8 cellular contexts compared by ENCODE assay signal in the genomic region with DNA sequence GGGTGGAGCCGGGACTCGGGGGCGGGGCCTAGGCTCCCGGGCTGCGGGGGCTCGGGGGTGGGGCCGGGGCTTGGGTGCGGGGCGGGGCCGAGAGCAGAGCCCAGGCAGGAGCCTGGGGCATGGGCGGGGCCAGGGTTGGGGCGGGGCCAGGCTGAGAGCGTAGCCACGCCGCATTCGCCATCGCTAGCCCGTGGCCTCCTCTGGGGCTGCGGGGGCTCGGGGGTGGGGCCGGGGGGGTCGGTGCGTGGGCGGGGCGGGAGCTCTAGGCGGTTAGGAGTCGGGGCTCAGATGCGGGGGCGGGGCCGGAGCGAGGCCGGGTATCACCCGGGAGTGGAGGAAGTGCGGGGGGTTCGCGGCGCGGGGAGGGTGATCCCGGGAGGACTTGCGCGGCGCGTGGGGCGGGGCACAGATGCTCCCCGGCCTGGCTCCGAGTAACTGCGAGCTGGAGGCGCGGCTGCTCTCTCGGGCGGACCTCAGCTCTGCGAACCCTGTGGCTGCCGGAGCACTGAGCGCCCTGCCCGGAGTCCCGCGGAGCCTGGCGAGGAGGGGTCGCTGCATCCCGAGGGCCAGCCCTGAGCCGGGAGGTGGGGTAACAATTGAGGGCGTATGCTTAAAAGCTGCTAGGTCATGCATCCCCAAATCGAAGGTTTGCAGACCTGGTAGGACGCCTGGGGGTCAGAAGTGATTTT. TPM values are rescaled to one million over a fixed set of nuclear protein-coding genes. Genes with fewer than 3 reads are reported as not detected.
DNase-seq lines count a peak whose midpoint lies in the region; ATAC-seq, FAIRE-seq and TF ChIP-seq lines count a peak whose summit lies in the region.

No MANE protein-coding gene starts in this region.

- peak overlapping the region; percentile 85 for H3K4me3 Mint-ChIP-seq in dendritic cell treated with granulocyte-macrophage colony-stimulating factor and Interleukin-4, amounts not matched to agents 40 ng/mL and 50 ng/mL, for 4 days

- peak overlapping the region; percentile 20 for H3K27ac ChIP-seq in HepG2 (ENCODE audit: extremely low read length, insufficient read depth, low read length)

- TF ChIP-seq EP300 in HepG2 (IDR thresholded peaks at IDR 0.05; ENCODE audit: low read depth in 2 of 2, low read length in 2 of 2) (no peak), HepG2 (CRISPR knock-in tag; IDR thresholded peaks at IDR 0.05; ENCODE audit: borderline replicate concordance) (no peak)

- peaks cover 22% of the 10 kb centered on the region for H3K4me1 Mint-ChIP-seq in dendritic cell treated with granulocyte-macrophage colony-stimulating factor and Interleukin-4, amounts not matched to agents 40 ng/mL and 50 ng/mL, for 4 days (ENCODE audit: low read depth)

- H3K27me3 ChIP-seq in HepG2 (ENCODE audit: control insufficient read depth in 1 of 2, insufficient read depth in 2 of 2, low read length in 2 of 2), result no peaks in the 10 kb centered on the region; a peak in 1 of 5 replicates

- no peak for TF ChIP-seq RAD21 in HepG2 (CRISPR knock-in tag; IDR thresholded peaks at IDR 0.05)

- FAIRE-seq in HepG2 (lab: Jason Lieb, UNC), result no peak

- 2% methylated on average over 28 of the region's 64 CpGs for WGBS in HepG2 (ENCODE audit: low lambda C conversion rate)

- intact Hi-C loops in dendritic cell treated with granulocyte-macrophage colony-stimulating factor and Interleukin-4, amounts not matched to agents 40 ng/mL and 50 ng/mL, for 4 days (cut with micrococcal nuclease), result loop anchor here (1.0 to 5.0 kb wide), 2 partner anchors 115 to 641 kb away; a partner anchor contains a TSS
- intact Hi-C loops in HepG2 (cut with micrococcal nuclease; ENCODE audit: unreplicated experiment), result loop anchor here (1.0 to 2.0 kb wide), 2 partner anchors 10 to 115 kb away; a partner anchor contains a TSS

- H3K27ac Mint-ChIP-seq in dendritic cell treated with granulocyte-macrophage colony-stimulating factor and Interleukin-4, amounts not matched to agents 40 ng/mL and 50 ng/mL, for 4 days, result peak overlapping the region; percentile 93

- in situ Hi-C loops in HepG2 (cut with HindIII; ENCODE audit: extremely low pct_ligation_motif_present, low pct_unique_long_range_greater_than_20kb), result no loop called here

- no peaks in the 10 kb centered on the region for H4K20me1 ChIP-seq in HepG2 (ENCODE audit: insufficient read depth, low read length)

- CTCF ChIA-PET in HepG2 (lab: Yijun Ruan, JAX; ENCODE audit: low intra/inter-chr PET ratio, low total read pairs), result no interaction called here

- peak overlapping the region; percentile 61 for H3K9ac ChIP-seq in HepG2 (ENCODE audit: insufficient read depth, low read depth, low read length)

- peak; percentile 60 to 100 (median 97) for DNase-seq in C1 segment of cervical spinal cord (lab: John Stamatoyannopoulos, UW)
- peak; percentile 95 for DNase-seq in NCI-H748 (lab: John Stamatoyannopoulos, UW; ENCODE audit: unreplicated experiment)
- DNase-seq in activated CD4-positive, alpha-beta T cell treated with anti-CD3 and anti-CD28 coated beads, Interleukin-2, amount 50 U/mL, for 4 hours, result peak; percentile 94 to 95
- DNase-seq in HepG2 (ENCODE audit: low spot score), result peak; percentile 85
- DNase-seq in stimulated activated CD4-positive, alpha-beta T cell treated with anti-CD3 and anti-CD28 coated beads, Interleukin-2, amount 100 ng/mL, for 4 hours (ENCODE audit: low read depth), result peak; percentile 93

- H3K4me2 ChIP-seq in HepG2 (ENCODE audit: low read depth, low read length), result peak overlapping the region; percentile 95

- peak overlapping the region; percentile 66 to 86 (median 81) for H3K4me3 ChIP-seq in HepG2 (replicated peaks in 1 of 3; ENCODE audit: insufficient read depth in 1 of 3, low read depth in 2 of 3, low read length in 3 of 3)

- H3K9me3 Mint-ChIP-seq in dendritic cell treated with granulocyte-macrophage colony-stimulating factor and Interleukin-4, amounts not matched to agents 40 ng/mL and 50 ng/mL, for 4 days, result no peaks in the 10 kb centered on the region

- peaks cover 4 to 16% of the 10 kb centered on the region in 2 experiments for H3K36me3 ChIP-seq in HepG2 (replicated peaks in 1 of 2; ENCODE audit: control insufficient read depth in 1 of 2, insufficient read depth in 2 of 2, low read length in 2 of 2)

- peaks cover 26% of the 10 kb centered on the region for H3K36me3 Mint-ChIP-seq in dendritic cell treated with granulocyte-macrophage colony-stimulating factor and Interleukin-4, amounts not matched to agents 40 ng/mL and 50 ng/mL, for 4 days (ENCODE audit: low read depth)

- H3K4me1 ChIP-seq in HepG2 (ENCODE audit: insufficient read depth, low read length), result peaks cover 44% of the 10 kb centered on the region

- TF ChIP-seq CTCF in HepG2 (CRISPR knock-in tag; IDR thresholded peaks at IDR 0.05), result peak; percentile 43

- POLR2A ChIA-PET in HepG2 (lab: Yijun Ruan, JAX), result interaction anchor here (0.5 to 2.5 kb wide), 15 partner anchors 9 to 1072 kb away, joined by 3 to 37 read pairs (median 4); a partner anchor contains a TSS

- H3K9me3 ChIP-seq in HepG2 (ENCODE audit: low read length), result no peaks in the 10 kb centered on the region

- no TSS peak for BruUV-seq in HepG2 (replicated peaks; lab: Mats Ljungman, UMichigan)

- H3K27me3 Mint-ChIP-seq in dendritic cell treated with granulocyte-macrophage colony-stimulating factor and Interleukin-4, amounts not matched to agents 40 ng/mL and 50 ng/mL, for 4 days, result peaks cover 4% of the 10 kb centered on the region

- ATAC-seq in GM19372 (IDR thresholded peaks at IDR 0.05; ENCODE audit: low read depth, unreplicated experiment) (peak; percentile 60), HG03520 (IDR thresholded peaks at IDR 0.05; ENCODE audit: unreplicated experiment) (peak; percentile 60), HepG2 (peak; percentile 86)

- TF ChIP-seq POLR2A in HepG2 (IDR thresholded peaks at IDR 0.05; ENCODE audit: insufficient read depth in 1 of 2, low read depth in 2 of 2, low read length in 2 of 2), result peak; percentile 29 to 75; a peak in 2 of 4 replicates

- H3K79me2 ChIP-seq in HepG2 (ENCODE audit: insufficient read depth, low read length), result peaks cover 39% of the 10 kb centered on the region

- H2AFZ ChIP-seq in HepG2 (ENCODE audit: low read length), result peak overlapping the region; percentile 55

TF ChIP-seq in HepG2, 621 proteins besides CTCF, POLR2A, EP300 and RAD21 (continues in another document):
- TF ChIP-seq MAFF (IDR thresholded peaks at IDR 0.05; ENCODE audit: low read depth, low read length), result no peak

RNA-seq across cellular contexts. Expression of a gene that starts 0.4 kb away (rescaled TPM):
- 228 and 337 TPM in 2 replicates for total RNA-seq in HepG2 (2016; rRNA removed; fragmentation: Illumina TruSeq; extraction: Trizol)
- 142 and 170 TPM in 2 replicates for total RNA-seq in HepG2 (2016; cell fraction: cytosol; rRNA removed; fragmentation: Illumina TruSeq; extraction: Trizol; ENCODE audit: low read depth)
- 226 and 334 TPM in 2 replicates for total RNA-seq in HepG2 (2016; cell fraction: insoluble cytoplasmic fraction; rRNA removed; fragmentation: Illumina TruSeq; extraction: Trizol)
- 239 and 268 TPM in 2 replicates for total RNA-seq in HepG2 (2016; cell fraction: membrane; rRNA removed; fragmentation: Illumina TruSeq; extraction: Trizol)
- 94.6 and 110 TPM in 2 replicates for total RNA-seq in HepG2 (2016; cell fraction: nucleus; rRNA removed; fragmentation: Illumina TruSeq; extraction: Trizol)
- polyA plus RNA-seq in HepG2 (2011; rRNA removed), result 78.5 and 80.2 TPM in 2 replicates
- polyA plus RNA-seq in HepG2 (2011; cell fraction: cytosol; rRNA removed), result 78.1 and 113 TPM in 2 replicates
- polyA plus RNA-seq in HepG2 (2011; cell fraction: nucleus; rRNA removed), result 59.3 and 69.8 TPM in 2 replicates
- 166 and 277 TPM in 2 replicates for polyA plus RNA-seq in HepG2 (2012)
- polyA plus RNA-seq in HepG2 (2016; cell fraction: cytosol; fragmentation: Illumina TruSeq; extraction: Trizol; ENCODE audit: low read depth), result 173 and 229 TPM in 2 replicates
- polyA plus RNA-seq in HepG2 (2016; cell fraction: insoluble cytoplasmic fraction; fragmentation: Illumina TruSeq; extraction: Trizol; ENCODE audit: low read depth), result 354 and 362 TPM in 2 replicates
- 225 and 255 TPM in 2 replicates for polyA plus RNA-seq in HepG2 (2016; cell fraction: membrane; fragmentation: Illumina TruSeq; extraction: Trizol; ENCODE audit: low read depth)
- polyA plus RNA-seq in HepG2 (2016; cell fraction: nucleus; fragmentation: Illumina TruSeq; extraction: Trizol; ENCODE audit: insufficient read depth, low read depth), result 139 and 150 TPM in 2 replicates
- polyA minus RNA-seq in HepG2 (2011; rRNA and poly(A)+ RNA removed; ENCODE audit: low replicate concordance), result 40.9 and 50.3 TPM in 2 replicates
- polyA minus RNA-seq in HepG2 (2011; cell fraction: cytosol; rRNA and poly(A)+ RNA removed), result 68.2 and 70.5 TPM in 2 replicates
- polyA minus RNA-seq in HepG2 (2011; cell fraction: nucleus; rRNA and poly(A)+ RNA removed), result 62.2 and 98.1 TPM in 2 replicates

RNA-seq across cellular contexts. Expression of a gene that starts 56.9 kb away (rescaled TPM):
- total RNA-seq in HepG2 (2016; rRNA removed; fragmentation: Illumina TruSeq; extraction: Trizol), result not detected in 2 replicates
- total RNA-seq in HepG2 (2016; cell fraction: cytosol; rRNA removed; fragmentation: Illumina TruSeq; extraction: Trizol; ENCODE audit: low read depth), result not detected in 2 replicates
- not detected in 2 replicates for total RNA-seq in HepG2 (2016; cell fraction: insoluble cytoplasmic fraction; rRNA removed; fragmentation: Illumina TruSeq; extraction: Trizol)
- total RNA-seq in HepG2 (2016; cell fraction: membrane; rRNA removed; fragmentation: Illumina TruSeq; extraction: Trizol), result not detected in 2 replicates
- total RNA-seq in HepG2 (2016; cell fraction: nucleus; rRNA removed; fragmentation: Illumina TruSeq; extraction: Trizol), result not detected in 2 replicates
- not detected in 2 replicates for polyA plus RNA-seq in HepG2 (2011; rRNA removed)
- not detected in 2 replicates for polyA plus RNA-seq in HepG2 (2011; cell fraction: cytosol; rRNA removed)
- polyA plus RNA-seq in HepG2 (2011; cell fraction: nucleus; rRNA removed), result not detected in 2 replicates
- polyA plus RNA-seq in HepG2 (2012), result not detected in 2 replicates
- not detected in 2 replicates for polyA plus RNA-seq in HepG2 (2016; cell fraction: cytosol; fragmentation: Illumina TruSeq; extraction: Trizol; ENCODE audit: low read depth)
- not detected in 2 replicates for polyA plus RNA-seq in HepG2 (2016; cell fraction: insoluble cytoplasmic fraction; fragmentation: Illumina TruSeq; extraction: Trizol; ENCODE audit: low read depth)
- polyA plus RNA-seq in HepG2 (2016; cell fraction: membrane; fragmentation: Illumina TruSeq; extraction: Trizol; ENCODE audit: low read depth), result not detected in 2 replicates
- polyA plus RNA-seq in HepG2 (2016; cell fraction: nucleus; fragmentation: Illumina TruSeq; extraction: Trizol; ENCODE audit: insufficient read depth, low read depth), result not detected in 2 replicates
- not detected in 2 replicates for polyA minus RNA-seq in HepG2 (2011; rRNA and poly(A)+ RNA removed; ENCODE audit: low replicate concordance)
- not detected in 2 replicates for polyA minus RNA-seq in HepG2 (2011; cell fraction: cytosol; rRNA and poly(A)+ RNA removed)
- polyA minus RNA-seq in HepG2 (2011; cell fraction: nucleus; rRNA and poly(A)+ RNA removed), result not detected in 2 replicates

Comparison
In these comparisons a context has a peak if more than half of its experiments do, and no peak if none do; other contexts are left out.
1. Peak in every context shown above with its lines: DNase-seq, ATAC-seq, H3K4me3 ChIP-seq and H3K27ac ChIP-seq.